8 cellular contexts compared by ENCODE assay signal in genomic region chr14:103188691-103189480, GRCh38.
A peak's percentile ranks its signal among the peaks of the same experiment; 100 is the strongest.
DNase-seq lines count a peak whose midpoint lies in the region; ATAC-seq and TF ChIP-seq lines count a peak whose summit lies in the region.

No MANE protein-coding gene starts in this region.

- no peak overlapping the region for H3K9ac ChIP-seq in fibroblast of lung (ENCODE audit: insufficient read depth, low read length)

- H3K79me2 ChIP-seq in fibroblast of lung (ENCODE audit: control insufficient read depth, insufficient read depth, low read length) (no peaks in the 10 kb centered on the region), osteoblast (ENCODE audit: insufficient read depth, low read length) (no peaks in the 10 kb centered on the region)

- ATAC-seq in GM18907 (IDR thresholded peaks at IDR 0.05; ENCODE audit: unreplicated experiment): no peak
- no peak for ATAC-seq in HG02870 (IDR thresholded peaks at IDR 0.05; ENCODE audit: unreplicated experiment)

- H3K27ac ChIP-seq in fibroblast of lung (ENCODE audit: insufficient read depth, low read length) (no peak overlapping the region), osteoblast (ENCODE audit: low read depth, low read length) (no peak overlapping the region)

- H2AFZ ChIP-seq in fibroblast of lung (ENCODE audit: low read length) (no peak overlapping the region), osteoblast (ENCODE audit: low read length) (no peak overlapping the region)

- H3K9me3 ChIP-seq in fibroblast of lung (ENCODE audit: control insufficient read depth, insufficient read depth, low read depth, low read length) (no peaks in the 10 kb centered on the region), osteoblast (ENCODE audit: low read depth, low read length) (no peaks in the 10 kb centered on the region)

- peaks cover 2% of the 10 kb centered on the region for H3K27me3 ChIP-seq in fibroblast of lung (ENCODE audit: control insufficient read depth, insufficient read depth, low read length)
- peaks cover 31% of the 10 kb centered on the region for H3K27me3 ChIP-seq in osteoblast (ENCODE audit: insufficient read depth, low read length)

- no peaks in the 10 kb centered on the region for H3K4me1 ChIP-seq in fibroblast of lung (ENCODE audit: control insufficient read depth, extremely low read depth, insufficient read depth, low read length)
- no peaks in the 10 kb centered on the region for H3K4me1 ChIP-seq in osteoblast (ENCODE audit: insufficient read depth, low read length)

- DNase-seq in COR-L47 (lab: John Stamatoyannopoulos, UW) (peak; percentile 9), fibroblast of lung (ENCODE audit: low read depth in 2 of 2) (no peak), osteoblast (ENCODE audit: insufficient read length, low spot score, missing footprints) (no peak), SKM-1 treated with dmso at 0.1 percent for 144 hours (lab: John Stamatoyannopoulos, UW; ENCODE audit: unreplicated experiment) (no peak), AML-193 (lab: John Stamatoyannopoulos, UW) (no peak)
- peak; percentile 14 for DNase-seq in activated CD4-positive, alpha-beta T cell treated with anti-CD3 and anti-CD28 coated beads, Interleukin-2, amount 50 U/mL, for 1 hour

- no peaks in the 10 kb centered on the region for H3K36me3 ChIP-seq in fibroblast of lung (ENCODE audit: control insufficient read depth, insufficient read depth, low read length)
- H3K36me3 ChIP-seq in osteoblast (ENCODE audit: insufficient read depth, low read length): no peaks in the 10 kb centered on the region

- H4K20me1 ChIP-seq in fibroblast of lung (ENCODE audit: control insufficient read depth, extremely low read depth, insufficient read depth, low read length): no peaks in the 10 kb centered on the region
- no peaks in the 10 kb centered on the region for H4K20me1 ChIP-seq in osteoblast (ENCODE audit: insufficient read depth, low read length)

- TF ChIP-seq CTCF in fibroblast of lung (conservative IDR thresholded peaks at IDR 0.05 in 1 of 2, IDR thresholded peaks at IDR 0.05 in 1 of 2; ENCODE audit: low read depth in 1 of 2, low read length in 2 of 2) (peak in 1 of 2 donors; percentile 36), osteoblast (IDR thresholded peaks at IDR 0.05; ENCODE audit: extremely low read depth, low read depth, low read length) (no peak)

- H3K4me3 ChIP-seq in fibroblast of lung (replicated peaks in 1 of 4; ENCODE audit: control extremely low read depth in 1 of 4, insufficient read depth in 1 of 4, low read depth in 3 of 4, low read length in 4 of 4) (peak overlapping the region in 2 of 4 experiments; percentile 10 to 47), osteoblast (ENCODE audit: insufficient read depth, low read length) (peak overlapping the region; percentile 40)

- H3K4me2 ChIP-seq in fibroblast of lung (ENCODE audit: extremely low read depth, insufficient read depth, low read length) (peak overlapping the region; percentile 44), osteoblast (ENCODE audit: insufficient read depth, low read length) (peak overlapping the region; percentile 32)

Comparison
In these comparisons a context has a peak if more than half of its experiments do, and no peak if none do; other contexts are left out.
1. DNase-seq: peak in COR-L47 (single experiment) and activated CD4-positive, alpha-beta T cell treated with anti-CD3 and anti-CD28 coated beads, Interleukin-2, amount 50 U/mL, for 1 hour (single experiment); none in fibroblast of lung (0 of 2), osteoblast (single experiment), SKM-1 treated with dmso at 0.1 percent for 144 hours (single experiment) and AML-193 (0 of 2).